In the genomic region with DNA sequence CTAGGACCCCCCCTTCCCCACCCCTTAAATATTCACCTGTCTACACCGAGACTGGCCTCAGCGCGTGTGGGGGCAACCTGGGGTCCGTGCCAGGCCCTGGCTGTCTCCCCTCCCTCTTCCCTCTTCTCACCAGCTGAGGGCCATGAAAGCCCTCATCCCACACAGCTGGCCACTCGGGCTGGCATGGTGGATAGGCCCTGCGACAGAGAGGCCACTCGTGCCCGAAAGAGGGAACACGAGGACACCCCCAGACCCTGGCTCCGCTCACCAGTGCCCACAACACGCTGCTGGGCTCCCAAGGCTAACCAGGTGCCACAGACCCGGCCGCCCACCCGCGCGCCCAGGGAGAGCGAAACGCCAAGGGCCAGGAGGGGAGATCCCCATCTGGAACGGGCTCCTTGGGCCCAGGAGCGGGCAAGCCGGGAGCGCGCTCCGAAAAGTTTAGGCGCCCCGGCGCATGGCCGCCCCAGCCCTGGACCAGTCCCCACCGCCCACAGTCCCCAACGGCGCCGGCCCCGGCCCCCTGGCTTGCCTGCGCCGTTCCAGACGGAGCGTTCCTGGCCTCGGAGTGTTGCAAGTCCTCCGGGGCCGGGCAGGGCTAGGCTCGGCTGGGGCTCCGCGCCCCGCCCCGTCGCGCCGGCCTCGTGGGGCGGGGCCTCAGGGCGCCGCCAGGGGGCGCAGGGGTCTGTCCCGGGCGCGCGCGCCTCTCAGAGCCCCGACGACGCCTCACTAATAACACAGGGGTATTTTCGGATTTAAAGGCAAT, we compare ENCODE assay signal across 1 cellular context.
A peak's percentile ranks its signal among the peaks of the same experiment; 100 is the strongest.
TF ChIP-seq lines count a peak whose summit lies in the region.

A gene with protein sequence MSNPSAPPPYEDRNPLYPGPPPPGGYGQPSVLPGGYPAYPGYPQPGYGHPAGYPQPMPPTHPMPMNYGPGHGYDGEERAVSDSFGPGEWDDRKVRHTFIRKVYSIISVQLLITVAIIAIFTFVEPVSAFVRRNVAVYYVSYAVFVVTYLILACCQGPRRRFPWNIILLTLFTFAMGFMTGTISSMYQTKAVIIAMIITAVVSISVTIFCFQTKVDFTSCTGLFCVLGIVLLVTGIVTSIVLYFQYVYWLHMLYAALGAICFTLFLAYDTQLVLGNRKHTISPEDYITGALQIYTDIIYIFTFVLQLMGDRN (minus strand): TSS at position 570 of the 766 bp plus-strand sequence. CDS start 10,362 bp downstream, outside the sequence.

TF ChIP-seq in HepG2, 621 proteins besides CTCF, POLR2A, EP300 and RAD21 (continued from another document and continues in another):
- TF ChIP-seq BCL3 (CRISPR knock-in tag; IDR thresholded peaks at IDR 0.05): peak; percentile 54; the same call in 1 of the 2 replicates
- TF ChIP-seq ZFP37 (CRISPR knock-in tag; IDR thresholded peaks at IDR 0.05; ENCODE audit: borderline replicate concordance): no peak
- TF ChIP-seq ZNF629 (CRISPR knock-in tag; conservative IDR thresholded peaks at IDR 0.05): peak; percentile 42; the same call in 1 of the 2 replicates
- TF ChIP-seq TBL1XR1 (IDR thresholded peaks at IDR 0.05; ENCODE audit: borderline replicate concordance, low read length, partially characterized antibody): no peak
- no peak for TF ChIP-seq GABPA (IDR thresholded peaks at IDR 0.05; ENCODE audit: low read depth, low read length)
- no peak for TF ChIP-seq GABPA (CRISPR knock-in tag; IDR thresholded peaks at IDR 0.05; ENCODE audit: low read depth)
- no peak for TF ChIP-seq MTA3 (CRISPR knock-in tag; IDR thresholded peaks at IDR 0.05)
- TF ChIP-seq ZNF724P (CRISPR knock-in tag; IDR thresholded peaks at IDR 0.05; ENCODE audit: borderline replicate concordance): no peak; the same call in 1 of the 2 replicates
- TF ChIP-seq, protein P1, sequence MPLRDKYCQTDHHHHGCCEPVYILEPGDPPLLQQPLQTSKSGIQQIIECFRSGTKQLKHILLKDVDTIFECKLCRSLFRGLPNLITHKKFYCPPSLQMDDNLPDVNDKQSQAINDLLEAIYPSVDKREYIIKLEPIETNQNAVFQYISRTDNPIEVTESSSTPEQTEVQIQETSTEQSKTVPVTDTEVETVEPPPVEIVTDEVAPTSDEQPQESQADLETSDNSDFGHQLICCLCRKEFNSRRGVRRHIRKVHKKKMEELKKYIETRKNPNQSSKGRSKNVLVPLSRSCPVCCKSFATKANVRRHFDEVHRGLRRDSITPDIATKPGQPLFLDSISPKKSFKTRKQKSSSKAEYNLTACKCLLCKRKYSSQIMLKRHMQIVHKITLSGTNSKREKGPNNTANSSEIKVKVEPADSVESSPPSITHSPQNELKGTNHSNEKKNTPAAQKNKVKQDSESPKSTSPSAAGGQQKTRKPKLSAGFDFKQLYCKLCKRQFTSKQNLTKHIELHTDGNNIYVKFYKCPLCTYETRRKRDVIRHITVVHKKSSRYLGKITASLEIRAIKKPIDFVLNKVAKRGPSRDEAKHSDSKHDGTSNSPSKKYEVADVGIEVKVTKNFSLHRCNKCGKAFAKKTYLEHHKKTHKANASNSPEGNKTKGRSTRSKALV (CRISPR knock-in tag; IDR thresholded peaks at IDR 0.05): no peak
- TF ChIP-seq ZNF256 (CRISPR knock-in tag; conservative IDR thresholded peaks at IDR 0.05): no peak
- TF ChIP-seq ZBTB34 (CRISPR knock-in tag; IDR thresholded peaks at IDR 0.05): no peak; the same call in 1 of the 2 replicates
- peak; percentile 91; the same call in 1 of the 2 replicates for TF ChIP-seq ZNF709 (CRISPR knock-in tag; IDR thresholded peaks at IDR 0.05)
- TF ChIP-seq ZNF337 (CRISPR knock-in tag; IDR thresholded peaks at IDR 0.05; ENCODE audit: borderline replicate concordance, low read depth): 0 out of 2 replicates have a peak, but pooled peaks have one; percentile 65
- TF ChIP-seq ZNF296 (CRISPR knock-in tag; conservative IDR thresholded peaks at IDR 0.05): peak; percentile 84; the same call in 1 of the 2 replicates
- no peak for TF ChIP-seq EZH2 (conservative IDR thresholded peaks at IDR 0.05; ENCODE audit: low read depth, low read length)
- no peak; the same call in 1 of the 2 replicates for TF ChIP-seq ZNF614 (CRISPR knock-in tag; IDR thresholded peaks at IDR 0.05; ENCODE audit: borderline replicate concordance)
- TF ChIP-seq ZNF160 (CRISPR knock-in tag; IDR thresholded peaks at IDR 0.05): peak; percentile 82; the same call in 1 of the 2 replicates
- no peak for TF ChIP-seq ZSCAN30 (CRISPR knock-in tag; IDR thresholded peaks at IDR 0.05)
- TF ChIP-seq SMAD9 (CRISPR knock-in tag; IDR thresholded peaks at IDR 0.05): no peak
- peak; percentile 51; the same call in 1 of the 2 replicates for TF ChIP-seq ZNF367 (CRISPR knock-in tag; IDR thresholded peaks at IDR 0.05; ENCODE audit: borderline replicate concordance)
- TF ChIP-seq ERF (CRISPR knock-in tag; IDR thresholded peaks at IDR 0.05): peak; percentile 68
- 0 out of 2 replicates have a peak, but pooled peaks have one; percentile 21 for TF ChIP-seq MTF2 (CRISPR knock-in tag; IDR thresholded peaks at IDR 0.05; ENCODE audit: borderline replicate concordance)
- TF ChIP-seq CBX5 (CRISPR knock-in tag; IDR thresholded peaks at IDR 0.05; ENCODE audit: borderline replicate concordance): peak; percentile 39; the same call in 1 of the 2 replicates
- TF ChIP-seq ZNF580 (CRISPR knock-in tag; IDR thresholded peaks at IDR 0.05; ENCODE audit: borderline replicate concordance, low read depth): peak; percentile 74; the same call in 1 of the 2 replicates
- TF ChIP-seq, protein P2, sequence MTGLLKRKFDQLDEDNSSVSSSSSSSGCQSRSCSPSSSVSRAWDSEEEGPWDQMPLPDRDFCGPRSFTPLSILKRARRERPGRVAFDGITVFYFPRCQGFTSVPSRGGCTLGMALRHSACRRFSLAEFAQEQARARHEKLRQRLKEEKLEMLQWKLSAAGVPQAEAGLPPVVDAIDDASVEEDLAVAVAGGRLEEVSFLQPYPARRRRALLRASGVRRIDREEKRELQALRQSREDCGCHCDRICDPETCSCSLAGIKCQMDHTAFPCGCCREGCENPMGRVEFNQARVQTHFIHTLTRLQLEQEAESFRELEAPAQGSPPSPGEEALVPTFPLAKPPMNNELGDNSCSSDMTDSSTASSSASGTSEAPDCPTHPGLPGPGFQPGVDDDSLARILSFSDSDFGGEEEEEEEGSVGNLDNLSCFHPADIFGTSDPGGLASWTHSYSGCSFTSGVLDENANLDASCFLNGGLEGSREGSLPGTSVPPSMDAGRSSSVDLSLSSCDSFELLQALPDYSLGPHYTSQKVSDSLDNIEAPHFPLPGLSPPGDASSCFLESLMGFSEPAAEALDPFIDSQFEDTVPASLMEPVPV (CRISPR knock-in tag; IDR thresholded peaks at IDR 0.05): peak; percentile 7; the same call in 1 of the 2 replicates
- no peak; the same call in 1 of the 2 replicates for TF ChIP-seq CREB1 (IDR thresholded peaks at IDR 0.05)
- TF ChIP-seq CREB1 (CRISPR knock-in tag; IDR thresholded peaks at IDR 0.05): no peak
- peak; percentile 89; the same call in 1 of the 2 replicates for TF ChIP-seq CCDC6 (CRISPR knock-in tag; IDR thresholded peaks at IDR 0.05)
- no peak for TF ChIP-seq NFKBIZ (CRISPR knock-in tag; IDR thresholded peaks at IDR 0.05)
- TF ChIP-seq ZFY (CRISPR knock-in tag; IDR thresholded peaks at IDR 0.05): peak; percentile 87
- TF ChIP-seq NFKB2 (CRISPR knock-in tag; IDR thresholded peaks at IDR 0.05; ENCODE audit: borderline replicate concordance): peak; percentile 45; the same call in 1 of the 2 replicates
- TF ChIP-seq, protein P3, sequence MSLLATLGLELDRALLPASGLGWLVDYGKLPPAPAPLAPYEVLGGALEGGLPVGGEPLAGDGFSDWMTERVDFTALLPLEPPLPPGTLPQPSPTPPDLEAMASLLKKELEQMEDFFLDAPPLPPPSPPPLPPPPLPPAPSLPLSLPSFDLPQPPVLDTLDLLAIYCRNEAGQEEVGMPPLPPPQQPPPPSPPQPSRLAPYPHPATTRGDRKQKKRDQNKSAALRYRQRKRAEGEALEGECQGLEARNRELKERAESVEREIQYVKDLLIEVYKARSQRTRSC (CRISPR knock-in tag; IDR thresholded peaks at IDR 0.05; ENCODE audit: low read depth): 0 out of 2 replicates have a peak, but pooled peaks have one; percentile 36
- TF ChIP-seq ZBTB21 (CRISPR knock-in tag; IDR thresholded peaks at IDR 0.05): no peak
- TF ChIP-seq, protein P4, sequence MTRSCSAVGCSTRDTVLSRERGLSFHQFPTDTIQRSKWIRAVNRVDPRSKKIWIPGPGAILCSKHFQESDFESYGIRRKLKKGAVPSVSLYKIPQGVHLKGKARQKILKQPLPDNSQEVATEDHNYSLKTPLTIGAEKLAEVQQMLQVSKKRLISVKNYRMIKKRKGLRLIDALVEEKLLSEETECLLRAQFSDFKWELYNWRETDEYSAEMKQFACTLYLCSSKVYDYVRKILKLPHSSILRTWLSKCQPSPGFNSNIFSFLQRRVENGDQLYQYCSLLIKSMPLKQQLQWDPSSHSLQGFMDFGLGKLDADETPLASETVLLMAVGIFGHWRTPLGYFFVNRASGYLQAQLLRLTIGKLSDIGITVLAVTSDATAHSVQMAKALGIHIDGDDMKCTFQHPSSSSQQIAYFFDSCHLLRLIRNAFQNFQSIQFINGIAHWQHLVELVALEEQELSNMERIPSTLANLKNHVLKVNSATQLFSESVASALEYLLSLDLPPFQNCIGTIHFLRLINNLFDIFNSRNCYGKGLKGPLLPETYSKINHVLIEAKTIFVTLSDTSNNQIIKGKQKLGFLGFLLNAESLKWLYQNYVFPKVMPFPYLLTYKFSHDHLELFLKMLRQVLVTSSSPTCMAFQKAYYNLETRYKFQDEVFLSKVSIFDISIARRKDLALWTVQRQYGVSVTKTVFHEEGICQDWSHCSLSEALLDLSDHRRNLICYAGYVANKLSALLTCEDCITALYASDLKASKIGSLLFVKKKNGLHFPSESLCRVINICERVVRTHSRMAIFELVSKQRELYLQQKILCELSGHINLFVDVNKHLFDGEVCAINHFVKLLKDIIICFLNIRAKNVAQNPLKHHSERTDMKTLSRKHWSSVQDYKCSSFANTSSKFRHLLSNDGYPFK (CRISPR knock-in tag; IDR thresholded peaks at IDR 0.05; ENCODE audit: borderline replicate concordance): peak; percentile 67; the same call in 1 of the 2 replicates
- TF ChIP-seq POLR2AphosphoS2 (IDR thresholded peaks at IDR 0.05; ENCODE audit: low read depth, low read length): no peak
- TF ChIP-seq PITX1 (CRISPR knock-in tag; IDR thresholded peaks at IDR 0.05): no peak; the same call in none of the 2 replicates
- no peak for TF ChIP-seq ZNF12 (CRISPR knock-in tag; IDR thresholded peaks at IDR 0.05)
- TF ChIP-seq MAFG (CRISPR knock-in tag; IDR thresholded peaks at IDR 0.05): no peak
- TF ChIP-seq ZNF343 (CRISPR knock-in tag; IDR thresholded peaks at IDR 0.05): peak; percentile 28; the same call in 1 of the 2 replicates
- TF ChIP-seq ZFP36 (IDR thresholded peaks at IDR 0.05; ENCODE audit: borderline replicate concordance, low read depth, low read length, partially characterized antibody): no peak
- no peak for TF ChIP-seq SCMH1 (CRISPR knock-in tag; IDR thresholded peaks at IDR 0.05; ENCODE audit: borderline replicate concordance)
- TF ChIP-seq MED13 (CRISPR knock-in tag; IDR thresholded peaks at IDR 0.05): no peak
- peak; percentile 68 for TF ChIP-seq KDM2A (CRISPR knock-in tag; IDR thresholded peaks at IDR 0.05; ENCODE audit: borderline replicate concordance, low read depth)
- TF ChIP-seq KAT2B (IDR thresholded peaks at IDR 0.05; ENCODE audit: borderline replicate concordance, low read depth, low read length): no peak
- TF ChIP-seq ZNF232 (CRISPR knock-in tag; IDR thresholded peaks at IDR 0.05; ENCODE audit: borderline replicate concordance): peak; percentile 44; the same call in 1 of the 2 replicates
- peak; percentile 79 for TF ChIP-seq POLR2G (IDR thresholded peaks at IDR 0.05; ENCODE audit: low read depth, low read length)
- TF ChIP-seq ZFP91 (CRISPR knock-in tag; IDR thresholded peaks at IDR 0.05; ENCODE audit: borderline replicate concordance): peak; percentile 88
- TF ChIP-seq FOXJ3 (CRISPR knock-in tag; IDR thresholded peaks at IDR 0.05; ENCODE audit: borderline replicate concordance): no peak
- no peak for TF ChIP-seq LCORL (IDR thresholded peaks at IDR 0.05)
- TF ChIP-seq LCORL (CRISPR knock-in tag; IDR thresholded peaks at IDR 0.05): peak; percentile 76
- no peak; the same call in 1 of the 2 replicates for TF ChIP-seq DR1 (CRISPR knock-in tag; IDR thresholded peaks at IDR 0.05)
- no peak for TF ChIP-seq ZNF615 (CRISPR knock-in tag; IDR thresholded peaks at IDR 0.05; ENCODE audit: borderline replicate concordance)
- peak; percentile 90 for TF ChIP-seq PHF8 (CRISPR knock-in tag; IDR thresholded peaks at IDR 0.05)
- TF ChIP-seq ZNF383 (CRISPR knock-in tag; IDR thresholded peaks at IDR 0.05; ENCODE audit: borderline replicate concordance): no peak
- no peak for TF ChIP-seq ZNF326 (CRISPR knock-in tag; IDR thresholded peaks at IDR 0.05; ENCODE audit: borderline replicate concordance)
- no peak for TF ChIP-seq FIP1L1 (IDR thresholded peaks at IDR 0.05; ENCODE audit: borderline replicate concordance, insufficient read depth, low read depth, low read length)
